Comparison of ENCODE assay signal across 8 cellular contexts in genomic region chr6:13304580-13305255, GRCh38. TPM values are rescaled to one million over a fixed set of nuclear protein-coding genes. Genes with fewer than 3 reads are reported as not detected.
DNase-seq lines count a peak whose midpoint lies in the region; ATAC-seq and TF ChIP-seq lines count a peak whose summit lies in the region.

No MANE protein-coding gene starts in this region.

- H3K4me1 ChIP-seq in Caco-2, result peaks cover 12% of the 10 kb centered on the region
- no peaks in the 10 kb centered on the region for H3K4me1 ChIP-seq in testis

- WGBS in testis, 2 donors, result 88 to 95% methylated on average over 11 of the region's 11 CpGs

- H3K4me3 ChIP-seq in Caco-2 (ENCODE audit: low read depth, low read length) (no peak overlapping the region), testis (no peak overlapping the region)

- H3K9me3 Mint-ChIP-seq in activated CD8-positive, alpha-beta T cell treated with anti-CD3 and anti-CD28 coated beads for 36 hours, result peaks cover 2% of the 10 kb centered on the region
- H3K9me3 Mint-ChIP-seq in naive B cell, result no peaks in the 10 kb centered on the region
- H3K9me3 Mint-ChIP-seq in Caco-2 (ENCODE audit: unreplicated experiment), result no peaks in the 10 kb centered on the region

- H3K36me3 Mint-ChIP-seq in activated CD8-positive, alpha-beta T cell treated with anti-CD3 and anti-CD28 coated beads for 36 hours (ENCODE audit: low read depth), result peaks cover 48% of the 10 kb centered on the region
- H3K36me3 Mint-ChIP-seq in naive B cell, result peaks cover 9 to 25% of the 10 kb centered on the region in 2 donors
- peaks cover 100% of the 10 kb centered on the region for H3K36me3 Mint-ChIP-seq in Caco-2 (ENCODE audit: insufficient read depth, unreplicated experiment)

- no TSS peak for BruUV-seq in Caco-2 (replicated peaks; lab: Mats Ljungman, UMichigan)

- TF ChIP-seq POLR2A in testis (IDR thresholded peaks at IDR 0.05), result no peak

- no peaks in the 10 kb centered on the region for H3K27me3 Mint-ChIP-seq in activated CD8-positive, alpha-beta T cell treated with anti-CD3 and anti-CD28 coated beads for 36 hours
- H3K27me3 Mint-ChIP-seq in naive B cell (no peaks in the 10 kb centered on the region), Caco-2 (ENCODE audit: insufficient read depth, unreplicated experiment) (no peaks in the 10 kb centered on the region)

- H3K27ac Mint-ChIP-seq in activated CD8-positive, alpha-beta T cell treated with anti-CD3 and anti-CD28 coated beads for 36 hours, result peak overlapping the region; percentile 85
- peak overlapping the region; percentile 55 to 99 (median 80) for H3K27ac Mint-ChIP-seq in naive B cell
- no peak overlapping the region for H3K27ac Mint-ChIP-seq in Caco-2 (ENCODE audit: unreplicated experiment)

- H3K27me3 ChIP-seq in Caco-2 (replicated peaks; ENCODE audit: control insufficient read depth, insufficient read depth, low read length) (no peaks in the 10 kb centered on the region), testis (no peaks in the 10 kb centered on the region)

- ATAC-seq in GM18520 (IDR thresholded peaks at IDR 0.05; ENCODE audit: unreplicated experiment), result peak; percentile 29
- peak; percentile 45 for ATAC-seq in HG02571 (IDR thresholded peaks at IDR 0.05; ENCODE audit: unreplicated experiment)
- ATAC-seq in activated CD8-positive, alpha-beta T cell treated with anti-CD3 and anti-CD28 coated beads for 36 hours, result no peak
- ATAC-seq in naive B cell (ENCODE audit: low read depth in 2 of 2), result peak; percentile 80 to 81

- peak; percentile 15 for DNase-seq in activated CD8-positive, alpha-beta T cell treated with anti-CD3 and anti-CD28 coated beads for 36 hours
- peak; percentile 49 for DNase-seq in naive B cell
- no peak for DNase-seq in Caco-2
- DNase-seq in DMS 273 (lab: John Stamatoyannopoulos, UW; ENCODE audit: unreplicated experiment), result no peak
- no peak for DNase-seq in NCI-H146 treated with DMSO at 0.1 percent for 48 hours (lab: John Stamatoyannopoulos, UW; ENCODE audit: unreplicated experiment)
- no peak for DNase-seq in testis

- H3K36me3 ChIP-seq in Caco-2 (ENCODE audit: control insufficient read depth, insufficient read depth, low read length), result peaks cover 3% of the 10 kb centered on the region; the same call in 1 of the 2 replicates
- H3K36me3 ChIP-seq in testis (ENCODE audit: low read depth, missing control alignments), result no peaks in the 10 kb centered on the region

- CTCF ChIA-PET in activated CD8-positive, alpha-beta T cell treated with anti-CD3 and anti-CD28 coated beads for 36 hours (lab: Charles Lee), result interaction anchor here (1.4 kb wide), 1 partner anchor 26 kb away, joined by 3 read pairs; no protein-coding TSS in a partner anchor
- CTCF ChIA-PET in Caco-2 (lab: Charles Lee), result no interaction called here

- intact Hi-C loops in activated CD8-positive, alpha-beta T cell treated with anti-CD3 and anti-CD28 coated beads for 36 hours (cut with micrococcal nuclease), result no loop called here
- intact Hi-C loops in Caco-2 (cut with micrococcal nuclease; ENCODE audit: unreplicated experiment), result no loop called here
- intact Hi-C loops in testis (cut with DNase I; ENCODE audit: low total_unique reads), result no loop called here

- H3K4me3 Mint-ChIP-seq in activated CD8-positive, alpha-beta T cell treated with anti-CD3 and anti-CD28 coated beads for 36 hours, result no peak overlapping the region
- H3K4me3 Mint-ChIP-seq in naive B cell (peak overlapping the region; percentile 31 to 91 (median 81)), Caco-2 (ENCODE audit: unreplicated experiment) (no peak overlapping the region)

- POLR2A ChIA-PET in activated CD8-positive, alpha-beta T cell treated with anti-CD3 and anti-CD28 coated beads for 36 hours (lab: Charles Lee), result interaction anchor here (0.9 to 1.0 kb wide), 2 partner anchors 17 to 30 kb away, joined by 3 to 4 read pairs; no protein-coding TSS in a partner anchor
- POLR2A ChIA-PET in Caco-2 (lab: Charles Lee), result no interaction called here

- H3K9me3 ChIP-seq in Caco-2, result no peaks in the 10 kb centered on the region
- H3K9me3 ChIP-seq in testis, result no peaks in the 10 kb centered on the region

- no peak for TF ChIP-seq CTCF in activated CD8-positive, alpha-beta T cell treated with anti-CD3 and anti-CD28 coated beads for 36 hours (IDR thresholded peaks at IDR 0.05)
- TF ChIP-seq CTCF in Caco-2 (IDR thresholded peaks at IDR 0.05; ENCODE audit: insufficient read depth in 1 of 2, low read depth in 1 of 2, low read length in 1 of 2, severe bottlenecking in 1 of 2, unreplicated experiment in 1 of 2) (no peak), testis (IDR thresholded peaks at IDR 0.05) (no peak)

- no peak overlapping the region for H3K27ac ChIP-seq in testis

- H3K4me1 Mint-ChIP-seq in activated CD8-positive, alpha-beta T cell treated with anti-CD3 and anti-CD28 coated beads for 36 hours (ENCODE audit: low read depth), result peaks cover 40% of the 10 kb centered on the region
- H3K4me1 Mint-ChIP-seq in naive B cell (peaks cover 30 to 60% (median 50%) of the 10 kb centered on the region in 3 donors), Caco-2 (ENCODE audit: low read depth, unreplicated experiment) (peaks cover 26% of the 10 kb centered on the region)

RNA-seq across cellular contexts. Expression of gene TBC1D7, which starts 23.6 kb away (rescaled TPM):
- 10 to 100 TPM; 21.3 to 23.8 TPM for total RNA-seq in activated CD8-positive, alpha-beta T cell treated with anti-CD3 and anti-CD28 coated beads for 36 hours
- polyA plus RNA-seq in naive B cell (ENCODE audit: low read depth in 6 of 6) (10 to 100 TPM; 21.9 to 50.4 (median 26.7) TPM), testis (ENCODE audit: insufficient read depth, low read depth, low replicate concordance) (48.0 TPM)
- total RNA-seq in Caco-2 (2022) (132 and 152 TPM in 2 replicates), testis (10 to 100 TPM; 24.2 to 28.0 TPM)

Comparison
In these comparisons a context has a peak if more than half of its experiments do, and no peak if none do; other contexts are left out.
1. DNase-seq: peak in activated CD8-positive, alpha-beta T cell treated with anti-CD3 and anti-CD28 coated beads for 36 hours (single experiment) and naive B cell (single experiment); none in Caco-2 (0 of 2), DMS 273 (single experiment), NCI-H146 treated with DMSO at 0.1 percent for 48 hours (single experiment) and testis (single experiment).
2. H3K4me3 Mint-ChIP-seq: peak in naive B cell (8 of 8); none in activated CD8-positive, alpha-beta T cell treated with anti-CD3 and anti-CD28 coated beads for 36 hours (single experiment) and Caco-2 (single experiment).